Comparison of ENCODE assay signal across 21 cellular contexts in the genomic region with DNA sequence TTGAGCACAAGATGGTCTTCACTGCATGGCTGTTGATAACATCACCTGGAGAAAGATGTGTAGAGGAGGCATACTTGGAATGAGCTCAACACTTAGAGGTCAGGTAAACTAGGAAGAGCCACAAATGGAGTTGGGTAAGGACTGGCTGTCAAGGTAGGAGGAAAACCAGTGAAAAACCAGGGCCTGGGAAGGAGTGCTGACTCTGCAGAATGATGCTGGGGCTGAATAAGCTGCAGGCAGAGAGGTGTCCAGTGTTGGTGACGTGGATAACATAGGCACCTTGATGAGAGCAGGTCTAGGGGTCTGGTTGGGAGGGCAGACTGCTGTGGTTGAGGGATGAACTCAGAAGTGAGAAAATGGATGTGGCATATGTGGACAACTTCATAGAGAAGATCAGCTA.
A peak's percentile ranks its signal among the peaks of the same experiment; 100 is the strongest.
DNase-seq lines count a peak whose midpoint lies in the region; ATAC-seq, FAIRE-seq and TF ChIP-seq lines count a peak whose summit lies in the region.
"Had no signal": no experiment of that assay in that cellular context is flagged by ENCODE, and none has a peak within 500 bp of the region (broad histone marks: within the 10 kb centered on the region; RNA-seq: fewer than 3 reads in every experiment).

No MANE protein-coding gene starts in this region.

- TF ChIP-seq EP300 in K562 (IDR thresholded peaks at IDR 0.05; ENCODE audit: low read length): no peak

- dilution Hi-C loops in IMR-90 (cut with HindIII; ENCODE audit: low sequenced_read_pairs, unreplicated experiment): no loop called here

- H3K27ac ChIP-seq in IMR-90 (ENCODE audit: insufficient read depth, low read length) (no peak overlapping the region), K562 (ENCODE audit: extremely low read depth, low read depth, low read length) (no peak overlapping the region), A673 (ENCODE audit: low read depth, low read length, poor library complexity, severe bottlenecking) (no peak overlapping the region), brain microvascular endothelial cell (no peak overlapping the region)

- BruUV-seq in IMR-90 (replicated peaks; lab: Mats Ljungman, UMichigan) (no TSS peak), K562 (replicated peaks; lab: Mats Ljungman, UMichigan) (no TSS peak), A673 (replicated peaks; lab: Mats Ljungman, UMichigan) (no TSS peak)

- TF ChIP-seq RAD21 in IMR-90 (IDR thresholded peaks at IDR 0.05; ENCODE audit: low read length) (no peak), K562 (CRISPR knock-in tag; conservative IDR thresholded peaks at IDR 0.05 in 1 of 2, IDR thresholded peaks at IDR 0.05 in 1 of 2) (no peak)

- H3K9ac ChIP-seq in IMR-90 (ENCODE audit: low read depth, low read length) (no peak overlapping the region), K562 (ENCODE audit: insufficient read depth in 1 of 2, low read depth in 2 of 2, low read length in 2 of 2) (no peak overlapping the region)

- H3K23ac ChIP-seq in IMR-90 (ENCODE audit: low read depth, low read length): no peak overlapping the region

- H3K9me3 ChIP-seq in IMR-90 (ENCODE audit: control insufficient read depth, insufficient read depth, low read length) (no peaks in the 10 kb centered on the region), K562 (replicated peaks; ENCODE audit: control insufficient read depth, insufficient read depth, low read depth, low read length) (no peaks in the 10 kb centered on the region), A673 (ENCODE audit: low read depth, low read length, poor library complexity, severe bottlenecking) (no peaks in the 10 kb centered on the region)
- H3K9me3 ChIP-seq: HAP-1 had no signal

- H3K56ac ChIP-seq in IMR-90 (ENCODE audit: extremely low read depth, insufficient read depth, low read length): no peak overlapping the region

- H3K36me3 ChIP-seq in IMR-90 (ENCODE audit: control insufficient read depth, insufficient read depth, low read length) (no peaks in the 10 kb centered on the region), K562 (ENCODE audit: control insufficient read depth, insufficient read depth, low read length) (no peaks in the 10 kb centered on the region), A673 (ENCODE audit: insufficient read depth, low read length, poor library complexity, severe bottlenecking) (no peaks in the 10 kb centered on the region), brain microvascular endothelial cell (replicated peaks) (no peaks in the 10 kb centered on the region)
- H3K36me3 ChIP-seq: HAP-1 had no signal

- POLR2A ChIA-PET in IMR-90 (lab: Charles Lee; ENCODE audit: unreplicated experiment): no interaction called here
- POLR2A ChIA-PET in K562 (lab: Yijun Ruan, JAX): no interaction called here
- POLR2A ChIA-PET in A673 (lab: Charles Lee; ENCODE audit: low non-redundant PET): interaction anchor here (0.6 kb wide), 1 partner anchor 661 kb away, joined by 3 read pairs; no protein-coding TSS in a partner anchor

- no peak overlapping the region for H2BK20ac ChIP-seq in IMR-90 (ENCODE audit: low read depth, low read length)

- no peak overlapping the region for H4K91ac ChIP-seq in IMR-90 (ENCODE audit: insufficient read depth, low read depth, low read length)

- H3K4me3 ChIP-seq in IMR-90 (ENCODE audit: insufficient read depth, low read depth, low read length): no peak overlapping the region
- H3K4me3 ChIP-seq in K562: no peak overlapping the region
- no peak overlapping the region for H3K4me3 ChIP-seq in A673 (ENCODE audit: low read depth, low read length, poor library complexity, severe bottlenecking)
- no peak overlapping the region for H3K4me3 ChIP-seq in brain microvascular endothelial cell (ENCODE audit: low read depth, low read length)
- H3K4me3 ChIP-seq: GM12878, GM23338, HAP-1 had no signal

- H2AFZ ChIP-seq in IMR-90 (replicated peaks; ENCODE audit: low read length, poor library complexity): no peak overlapping the region
- H2AFZ ChIP-seq in K562 (ENCODE audit: low read depth, low read length): no peak overlapping the region
- H2AFZ ChIP-seq: GM23338 had no signal

- no peak overlapping the region for H3K14ac ChIP-seq in IMR-90 (replicated peaks; ENCODE audit: low read depth, low read length)

- H3K4me2 ChIP-seq in IMR-90 (ENCODE audit: low read depth, low read length): no peak overlapping the region
- H3K4me2 ChIP-seq in K562 (ENCODE audit: insufficient read depth, low read length): no peak overlapping the region
- H3K4me2 ChIP-seq: GM23338 had no signal

- H4K8ac ChIP-seq in IMR-90 (ENCODE audit: low read depth in 2 of 2, low read length in 2 of 2): no peak overlapping the region

- CTCF ChIA-PET in IMR-90 (lab: Yijun Ruan, JAX): no interaction called here
- CTCF ChIA-PET in K562 (lab: Yijun Ruan, JAX; ENCODE audit: low intra/inter-chr PET ratio): no interaction called here
- CTCF ChIA-PET in A673 (lab: Charles Lee): no interaction called here

- H2BK5ac ChIP-seq in IMR-90 (ENCODE audit: low read depth, low read length, poor library complexity, severe bottlenecking): no peak overlapping the region

- no peak for ATAC-seq in IMR-90 (ENCODE audit: low read depth)
- no peak for ATAC-seq in K562
- ATAC-seq in HG02970 (IDR thresholded peaks at IDR 0.05; ENCODE audit: low FRiP score, unreplicated experiment): no peak
- ATAC-seq: GM12878, GM23338 had no signal

- H3K27me3 ChIP-seq in IMR-90 (ENCODE audit: control insufficient read depth, insufficient read depth, low read length) (no peaks in the 10 kb centered on the region), K562 (ENCODE audit: control insufficient read depth in 2 of 2, insufficient read depth in 2 of 2, low read length in 2 of 2) (peaks cover 0 to 7% of the 10 kb centered on the region in 2 experiments; a peak in 2 of 5 replicates), A673 (replicated peaks; ENCODE audit: insufficient read depth, low read depth, low read length, poor library complexity) (no peaks in the 10 kb centered on the region), brain microvascular endothelial cell (replicated peaks) (no peaks in the 10 kb centered on the region)

- H2BK120ac ChIP-seq in IMR-90 (ENCODE audit: low read depth, low read length): no peak overlapping the region

- no peak for TF ChIP-seq CTCF in IMR-90 (conservative IDR thresholded peaks at IDR 0.05; ENCODE audit: low read depth, low read length)
- no peak for TF ChIP-seq CTCF in K562 (IDR thresholded peaks at IDR 0.05 in 2 of 3, conservative IDR thresholded peaks at IDR 0.05 in 1 of 3; ENCODE audit: insufficient read depth in 2 of 3, low read depth in 1 of 3, low read length in 3 of 3)
- no peak for TF ChIP-seq CTCF in A673 (conservative IDR thresholded peaks at IDR 0.05; ENCODE audit: low read depth, low read length)
- TF ChIP-seq CTCF in brain microvascular endothelial cell (IDR thresholded peaks at IDR 0.05; ENCODE audit: low read depth, low read length, missing control alignments): no peak

- H3K9me1 ChIP-seq in IMR-90 (ENCODE audit: insufficient read depth, low read length): no peaks in the 10 kb centered on the region
- no peaks in the 10 kb centered on the region for H3K9me1 ChIP-seq in K562 (ENCODE audit: control insufficient read depth, insufficient read depth, low read length)

- in situ Hi-C loops in IMR-90 (cut with MboI; ENCODE audit: low sequenced_read_pairs): no loop called here
- in situ Hi-C loops in K562 (cut with MboI): no loop called here
- in situ Hi-C loops in brain microvascular endothelial cell (cut with HindIII; ENCODE audit: low pct_ligation_motif_present, low sequenced_read_pairs): no loop called here

- no peak overlapping the region for H2AK5ac ChIP-seq in IMR-90 (ENCODE audit: low read depth, low read length)

- no peaks in the 10 kb centered on the region for H3K79me1 ChIP-seq in IMR-90 (ENCODE audit: low read depth in 1 of 2, low read length in 2 of 2)

- H2BK15ac ChIP-seq in IMR-90 (ENCODE audit: low read depth, low read length): no peak overlapping the region

- DNase-seq in D341Med (ENCODE audit: low spot score): peak; percentile 42
- DNase-seq in IMR-90: no peak
- no peak for DNase-seq in K562 (ENCODE audit: extremely low read depth in 1 of 4, low spot score in 3 of 4)
- DNase-seq in A673 (ENCODE audit: low spot score): no peak
- DNase-seq in brain microvascular endothelial cell: no peak
- DNase-seq: ACHN; C1 segment of cervical spinal cord; Calu3; CD4-positive, alpha-beta memory T cell; COR-L47; DMS 273 treated with DMSO at 0.1 percent for 48 hours; DMS79; EL; GDM1; HFFc6 had no signal

- H3K79me2 ChIP-seq in K562 (ENCODE audit: control insufficient read depth, insufficient read depth, low read length): no peaks in the 10 kb centered on the region

- FAIRE-seq in K562 (lab: Jason Lieb, UNC): no peak
- FAIRE-seq: GM12878, GM19239, H54 had no signal

- H4K5ac ChIP-seq in IMR-90 (ENCODE audit: low read depth, low read length): no peak overlapping the region

- H3K4me1 ChIP-seq in IMR-90 (ENCODE audit: control insufficient read depth, insufficient read depth, low read length) (peaks cover 1% of the 10 kb centered on the region; the same call in 1 of the 2 replicates), K562 (replicated peaks in 1 of 2; ENCODE audit: control insufficient read depth in 2 of 2, insufficient read depth in 2 of 2, low read length in 2 of 2) (no peaks in the 10 kb centered on the region), A673 (ENCODE audit: insufficient read depth, low read length, poor library complexity, severe bottlenecking) (peaks cover 8% of the 10 kb centered on the region)
- H3K4me1 ChIP-seq: HAP-1 had no signal

- WGBS in IMR-90 (ENCODE audit: extremely low coverage in 2 of 2, insufficient read length in 1 of 2), 2 experiments: 75% methylated on average over 1 of the region's 1 CpG; no CpG with 5 or more reads in 1 of the 2 experiments
- 0% methylated on average over 1 of the region's 1 CpG for WGBS in K562 (ENCODE audit: insufficient coverage, low coverage, missing lambda C conversion rate)

- no peak overlapping the region for H2AK9ac ChIP-seq in IMR-90 (replicated peaks; ENCODE audit: low read depth, low read length, poor library complexity)

- H3K4ac ChIP-seq in IMR-90 (ENCODE audit: low read depth, low read length): no peak overlapping the region

- TF ChIP-seq POLR2A in IMR-90 (IDR thresholded peaks at IDR 0.05; ENCODE audit: low read depth, low read length): no peak
- no peak for TF ChIP-seq POLR2A in K562 (conservative IDR thresholded peaks at IDR 0.05)

- no peaks in the 10 kb centered on the region for H4K20me1 ChIP-seq in IMR-90 (ENCODE audit: insufficient read depth, low read length)
- no peaks in the 10 kb centered on the region for H4K20me1 ChIP-seq in K562 (replicated peaks; ENCODE audit: control insufficient read depth, insufficient read depth, low read length)

- intact Hi-C loops in IMR-90 (cut with micrococcal nuclease) (no loop called here), K562 (cut with micrococcal nuclease) (no loop called here), A673 (cut with micrococcal nuclease; ENCODE audit: unreplicated experiment) (no loop called here)

- no peak overlapping the region for H3K18ac ChIP-seq in IMR-90 (ENCODE audit: low read depth, low read length)

TF ChIP-seq in IMR-90, 13 proteins besides CTCF, POLR2A, EP300 and RAD21 (continues in another document):
- TF ChIP-seq CEBPB (IDR thresholded peaks at IDR 0.05; ENCODE audit: low read depth, low read length) (no peak), NFE2L2 (IDR thresholded peaks at IDR 0.05; ENCODE audit: low read depth, low read length) (no peak)

TF ChIP-seq in K562, 482 proteins besides CTCF, POLR2A, EP300 and RAD21 (continues in another document):
- TF ChIP-seq HDAC2 (IDR thresholded peaks at IDR 0.05): no peak
- TF ChIP-seq NCOA4 (IDR thresholded peaks at IDR 0.05; ENCODE audit: partially characterized antibody): no peak
